Comparison of ENCODE assay signal across 6 cellular contexts in the genomic region with DNA sequence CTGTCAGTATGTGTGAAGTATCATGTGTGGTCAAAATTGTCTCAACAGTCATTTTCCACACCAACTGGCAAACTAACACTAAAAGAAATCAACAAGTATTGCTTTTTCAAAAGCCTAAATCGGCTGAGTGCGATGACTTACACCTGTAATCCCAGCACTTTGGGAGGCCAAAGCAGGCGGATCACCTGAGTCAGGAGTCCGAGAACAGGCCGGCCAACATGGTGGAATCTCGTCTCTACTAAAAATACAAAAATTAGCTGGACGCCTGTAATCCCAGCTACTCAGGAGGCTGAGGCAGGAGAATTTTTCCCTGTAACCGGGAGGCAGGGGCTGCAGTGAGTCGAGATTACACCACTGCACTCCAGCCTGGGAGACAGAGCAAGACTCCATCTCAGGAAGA.
A peak's percentile ranks its signal among the peaks of the same experiment; 100 is the strongest.
DNase-seq lines count a peak whose midpoint lies in the region; ATAC-seq, FAIRE-seq and TF ChIP-seq lines count a peak whose summit lies in the region.
"Not testable (repeated sequence)": the region's sequence is repeated elsewhere in the genome, so short reads cannot be mapped to it uniquely, and the experiment has no call there.

No MANE protein-coding gene starts in this region.

- H3K9me2 ChIP-seq in SU-DHL-6 (replicated peaks; ENCODE audit: insufficient read depth, low read length): not testable (repeated sequence)

- peak overlapping the region; percentile 34 for H3K4me2 ChIP-seq in SU-DHL-6 (ENCODE audit: low read depth, low read length, poor library complexity, severe bottlenecking)
- H3K4me2 ChIP-seq in GM12878 (ENCODE audit: control insufficient read depth, insufficient read depth): not testable (repeated sequence)

- not testable (repeated sequence) for TF ChIP-seq RAD21 in GM12878 (IDR thresholded peaks at IDR 0.05; ENCODE audit: insufficient read depth, low read depth, low read length)

- not testable (repeated sequence) for TF ChIP-seq CTCF in SU-DHL-6 (IDR thresholded peaks at IDR 0.05; ENCODE audit: insufficient read depth, low read length, poor library complexity, severe bottlenecking); GM12878 (IDR thresholded peaks at IDR 0.05 in 2 of 3, conservative IDR thresholded peaks at IDR 0.05 in 1 of 3; ENCODE audit: control insufficient read depth in 2 of 3, extremely low read depth in 1 of 3, insufficient read depth in 1 of 3, low read depth in 3 of 3, low read length in 3 of 3); lower lobe of right lung (IDR thresholded peaks at IDR 0.05); gastrocnemius medialis (IDR thresholded peaks at IDR 0.05 in 4 of 5, conservative IDR thresholded peaks at IDR 0.05 in 1 of 5)

- not testable (repeated sequence) for H3K4me1 ChIP-seq in GM12878 (ENCODE audit: control insufficient read depth, insufficient read depth, low read length); lower lobe of right lung; gastrocnemius medialis

- DNase-seq in Jurkat, Clone E6-1 (ENCODE audit: low read depth, low spot score); GM12878 (ENCODE audit: low read depth, low spot score): not testable (repeated sequence)
- peak; percentile 12 for DNase-seq in activated CD8-positive, alpha-beta memory T cell treated with anti-CD3 and anti-CD28 coated beads, Interleukin-2, amount 50 U/mL, for 4 hours
- DNase-seq in lower lobe of right lung (peak; percentile 39), gastrocnemius medialis (peak; percentile 1 to 16)

- not testable (repeated sequence) for ATAC-seq in GM12878, lower lobe of right lung, gastrocnemius medialis

- H3F3A ChIP-seq in SU-DHL-6 (ENCODE audit: insufficient read depth): not testable (repeated sequence)

- intact Hi-C loops in GM12878 (cut with micrococcal nuclease; ENCODE audit: unreplicated experiment); lower lobe of right lung (cut with DNase I); gastrocnemius medialis (cut with DNase I; ENCODE audit: low total_unique reads): not testable (repeated sequence)

- not testable (repeated sequence) for TF ChIP-seq POLR2A in GM12878 (IDR thresholded peaks at IDR 0.05; ENCODE audit: low read depth, low read length); gastrocnemius medialis (IDR thresholded peaks at IDR 0.05)

- WGBS in GM12878 (ENCODE audit: insufficient coverage, insufficient replicate concordance, low lambda C conversion rate, missing lambda C conversion rate): 2% methylated on average over 6 of the region's 9 CpGs

- not testable (repeated sequence) for BruUV-seq in GM12878 (replicated peaks; lab: Mats Ljungman, UMichigan)

- not testable (repeated sequence) for TF ChIP-seq EP300 in GM12878 (IDR thresholded peaks at IDR 0.05; ENCODE audit: borderline replicate concordance in 1 of 2, control insufficient read depth in 1 of 2, low read depth in 2 of 2, low read length in 2 of 2)

- in situ Hi-C loops in GM12878 (cut with MboI); gastrocnemius medialis (cut with MboI; ENCODE audit: low sequenced_read_pairs in 4 of 4): not testable (repeated sequence)

- not testable (repeated sequence) for H4K20me1 ChIP-seq in SU-DHL-6 (ENCODE audit: low read depth, low read length); GM12878 (ENCODE audit: control insufficient read depth, insufficient read depth)

- H3K79me2 ChIP-seq in SU-DHL-6 (ENCODE audit: insufficient read depth, low read length): peaks cover 21% of the 10 kb centered on the region
- H3K79me2 ChIP-seq in GM12878 (ENCODE audit: control insufficient read depth, insufficient read depth, low read length): peaks cover 29% of the 10 kb centered on the region

- H3K36me3 ChIP-seq in SU-DHL-6 (ENCODE audit: low read length); GM12878 (ENCODE audit: control insufficient read depth in 2 of 2, insufficient read depth in 2 of 2, low read length in 1 of 2); lower lobe of right lung; gastrocnemius medialis: not testable (repeated sequence)

- RAD21 ChIA-PET in GM12878 (lab: Charles Lee; ENCODE audit: unreplicated experiment): not testable (repeated sequence)

- H2AFZ ChIP-seq in SU-DHL-6 (ENCODE audit: low read depth, low read length, severe bottlenecking); GM12878 (ENCODE audit: control insufficient read depth, low read depth, low read length): not testable (repeated sequence)

- SMC1A ChIA-PET in GM12878 (lab: Charles Lee; ENCODE audit: uncharacterized antibody, unreplicated experiment): not testable (repeated sequence)

- H3K4me3 ChIP-seq in Jurkat, Clone E6-1 (ENCODE audit: low read length): peak overlapping the region; percentile 16; the same call in 1 of the 2 replicates
- H3K4me3 ChIP-seq in SU-DHL-6 (ENCODE audit: insufficient read depth, low read length, poor library complexity, severe bottlenecking); lower lobe of right lung; gastrocnemius medialis: not testable (repeated sequence)
- peak overlapping the region; percentile 60; the same call in 1 of the 2 replicates for H3K4me3 ChIP-seq in GM12878

- not testable (repeated sequence) for H3K9me3 ChIP-seq in SU-DHL-6 (ENCODE audit: insufficient read depth, low read length); GM12878 (replicated peaks; ENCODE audit: control insufficient read depth, insufficient read depth, low read length); lower lobe of right lung; gastrocnemius medialis

- CTCF ChIA-PET in GM12878 (lab: Yijun Ruan, JAX): not testable (repeated sequence)

- H3K9ac ChIP-seq in SU-DHL-6 (ENCODE audit: low read length): peak overlapping the region; percentile 31; the same call in 1 of the 2 replicates
- H3K9ac ChIP-seq in GM12878 (ENCODE audit: control insufficient read depth, insufficient read depth, low read length): not testable (repeated sequence)

- not testable (repeated sequence) for FAIRE-seq in GM12878 (lab: Jason Lieb, UNC)

- H3K27ac ChIP-seq in SU-DHL-6 (ENCODE audit: low read depth, low read length) (peak overlapping the region; percentile 64), GM12878 (ENCODE audit: control insufficient read depth, insufficient read depth) (peak overlapping the region; percentile 61), gastrocnemius medialis (peak overlapping the region in 2 of 4 donors; percentile 63 to 64)
- not testable (repeated sequence) for H3K27ac ChIP-seq in lower lobe of right lung

- H3K27me3 ChIP-seq in SU-DHL-6 (ENCODE audit: low read length); GM12878 (replicated peaks in 1 of 2; ENCODE audit: control insufficient read depth in 2 of 2, insufficient read depth in 2 of 2, low read length in 1 of 2); lower lobe of right lung (ENCODE audit: low read depth); gastrocnemius medialis: not testable (repeated sequence)

- POLR2A ChIA-PET in GM12878 (lab: Charles Lee): not testable (repeated sequence)
